ENCODE assay signal across 8 cellular contexts in the genomic region with DNA sequence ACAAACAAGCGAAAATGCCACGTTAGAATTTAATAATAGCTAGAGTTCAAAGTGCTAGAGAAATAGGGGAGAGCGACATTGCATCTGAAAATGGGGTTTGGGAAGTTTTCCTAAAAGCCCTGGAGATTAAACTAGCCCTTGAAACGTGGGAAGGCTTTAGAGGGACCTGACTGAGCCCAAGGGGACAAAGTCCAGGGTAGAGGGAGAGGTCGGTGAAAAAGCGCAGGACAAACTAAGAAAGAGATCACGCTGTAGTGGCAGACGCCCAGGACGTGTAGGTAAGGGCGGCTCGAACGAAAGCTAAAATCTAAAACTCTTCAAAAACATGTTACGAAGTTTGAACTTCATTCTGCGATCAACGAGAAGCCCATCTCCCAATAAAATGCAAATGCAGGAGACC. TPM values are rescaled to one million over a fixed set of nuclear protein-coding genes. Genes with fewer than 3 reads are reported as not detected.
DNase-seq lines count a peak whose midpoint lies in the region; ATAC-seq and TF ChIP-seq lines count a peak whose summit lies in the region.

No MANE protein-coding gene starts in this region.

- peaks cover 4% of the 10 kb centered on the region for H3K4me1 Mint-ChIP-seq in MCF 10A (ENCODE audit: insufficient read depth, unreplicated experiment)

- H3K27me3 ChIP-seq in right cardiac atrium (ENCODE audit: control insufficient read depth, insufficient read depth): no peaks in the 10 kb centered on the region

- intact Hi-C loops in right cardiac atrium (cut with DNase I) (no loop called here), left ventricle myocardium superior (cut with micrococcal nuclease) (no loop called here), MCF 10A (cut with micrococcal nuclease) (loop anchor here (1.0 kb wide), 1 partner anchor 110 kb away; no protein-coding TSS in a partner anchor)

- in situ Hi-C loops in G401 (cut with HindIII; ENCODE audit: low sequenced_read_pairs): no loop called here

- peak overlapping the region; percentile 90 for H3K27ac Mint-ChIP-seq in MCF 10A (ENCODE audit: low read depth, unreplicated experiment)

- TF ChIP-seq CTCF in MCF 10A (IDR thresholded peaks at IDR 0.05; ENCODE audit: unreplicated experiment): no peak

- BruUV-seq in MCF 10A (replicated peaks; lab: Mats Ljungman, UMichigan): TSS peak; percentile 73

- DNase-seq in right cardiac atrium: no peak
- DNase-seq in left ventricle myocardium superior: no peak
- no peak for DNase-seq in MCF 10A (ENCODE audit: unreplicated experiment)
- peak; percentile 23 for DNase-seq in mucosa of gallbladder (ENCODE audit: low spot score)
- no peak for DNase-seq in G401 (ENCODE audit: low spot score)
- no peak for DNase-seq in HuH-7.5 (ENCODE audit: low spot score)
- DNase-seq in NCI-H2196 (lab: John Stamatoyannopoulos, UW; ENCODE audit: unreplicated experiment): no peak

- H3K36me3 Mint-ChIP-seq in MCF 10A (ENCODE audit: insufficient read depth, unreplicated experiment): no peaks in the 10 kb centered on the region

- POLR2A ChIA-PET in MCF 10A (lab: Yijun Ruan, JAX): interaction anchor here (0.6 to 1.0 kb wide), 3 partner anchors 11 to 104 kb away, joined by 3 to 4 read pairs (median 4); no protein-coding TSS in a partner anchor

- H3K27me3 Mint-ChIP-seq in MCF 10A (ENCODE audit: insufficient read depth, unreplicated experiment): no peaks in the 10 kb centered on the region

- H3K9me3 Mint-ChIP-seq in MCF 10A (ENCODE audit: unreplicated experiment): no peaks in the 10 kb centered on the region

- H3K27ac ChIP-seq in right cardiac atrium (ENCODE audit: low read length): peak overlapping the region; percentile 70

- H3K9me3 ChIP-seq in right cardiac atrium (ENCODE audit: control insufficient read depth, low read length): no peaks in the 10 kb centered on the region

- no peak for ATAC-seq in right cardiac atrium
- ATAC-seq in left ventricle myocardium superior: no peak
- ATAC-seq in HG02763 (IDR thresholded peaks at IDR 0.05; ENCODE audit: unreplicated experiment): no peak

- whole genome bisulfite sequencing in right cardiac atrium: 78% methylated on average over 15 of the region's 15 CpGs

- H3K4me3 ChIP-seq in right cardiac atrium (ENCODE audit: low read length): peak overlapping the region; percentile 89

- CTCF ChIA-PET in MCF 10A (lab: Yijun Ruan, JAX): interaction anchor here (0.5 to 0.6 kb wide), 2 partner anchors 150 to 482 kb away, joined by 3 to 4 read pairs; no protein-coding TSS in a partner anchor

- peaks cover 1% of the 10 kb centered on the region for H3K4me1 ChIP-seq in right cardiac atrium (ENCODE audit: control insufficient read depth, insufficient read depth, low read length)

- peak overlapping the region; percentile 76 for H3K4me3 Mint-ChIP-seq in MCF 10A (ENCODE audit: unreplicated experiment)

RNA-seq across cellular contexts. Expression of a gene that starts 1.1 kb away (rescaled TPM):
- total RNA-seq in right cardiac atrium (1 to 10 TPM; 5.2 to 8.7 (median 5.6) TPM), left ventricle myocardium superior (3.2 TPM), MCF 10A (2022) (19.0 and 19.5 TPM in 2 replicates), mucosa of gallbladder (9.3 TPM)
- 2.7 TPM for polyA plus RNA-seq in right cardiac atrium
- total RNA-seq in G401 (2014; rRNA removed; shearing (Covaris generic)): 0.37 TPM in 1 of 2 replicates, not detected in the other

RNA-seq across cellular contexts. Expression of a gene that starts 31.4 kb away (rescaled TPM):
- total RNA-seq in right cardiac atrium (not detected), left ventricle myocardium superior (not detected), MCF 10A (2022) (not detected in 2 replicates), mucosa of gallbladder (not detected)
- not detected for polyA plus RNA-seq in right cardiac atrium
- total RNA-seq in G401 (2014; rRNA removed; shearing (Covaris generic)): not detected in 2 replicates
